Comparison of ENCODE assay signal across 13 cellular contexts in the genomic region with DNA sequence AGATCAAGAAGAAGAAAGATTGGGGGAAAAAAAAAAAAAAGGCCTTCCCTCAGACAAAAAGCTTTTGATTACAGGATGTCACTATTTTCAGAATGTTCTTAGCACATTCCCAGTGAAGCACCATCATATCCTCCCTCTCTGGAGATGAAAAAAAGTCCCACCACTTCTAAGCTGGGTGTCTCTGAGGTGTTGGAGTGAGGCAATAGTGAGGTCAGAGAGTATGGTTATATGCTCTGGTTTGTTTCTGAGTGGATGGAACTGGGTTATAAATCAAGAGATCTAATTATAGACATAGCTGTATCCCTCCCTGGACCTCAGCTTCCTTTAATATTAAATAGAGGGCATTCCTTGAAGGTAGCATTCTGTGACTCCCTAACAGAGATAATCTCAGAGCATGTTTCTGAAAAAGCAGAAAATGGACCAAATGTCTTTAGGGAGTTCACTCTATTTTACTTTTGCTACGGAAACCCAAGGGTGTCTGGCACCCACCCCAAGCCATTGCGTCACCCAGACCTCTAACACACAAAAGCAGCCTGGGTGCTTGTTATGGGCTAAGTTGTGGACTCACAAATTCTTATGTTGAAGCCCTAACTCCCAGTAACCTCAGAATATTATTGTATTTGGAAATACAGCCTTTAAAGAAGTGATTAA.
A peak's percentile ranks its signal among the peaks of the same experiment; 100 is the strongest.
DNase-seq lines count a peak whose midpoint lies in the region; TF ChIP-seq lines count a peak whose summit lies in the region.
"Had no signal": no experiment of that assay in that cellular context is flagged by ENCODE, and none has a peak within 500 bp of the region (broad histone marks: within the 10 kb centered on the region; RNA-seq: fewer than 3 reads in every experiment).

No MANE protein-coding gene starts in this region.

- H3K9me3 ChIP-seq in Caco-2: no peaks in the 10 kb centered on the region

- H2AK5ac ChIP-seq in mesendoderm (ENCODE audit: low read length): no peak overlapping the region

- H3K56ac ChIP-seq in mesendoderm (ENCODE audit: low read length): no peak overlapping the region

- no peak overlapping the region for H3K9ac ChIP-seq in mesendoderm (ENCODE audit: low read length)

- TF ChIP-seq CTCF in AG10803 (conservative IDR thresholded peaks at IDR 0.05; ENCODE audit: low read length): no peak
- TF ChIP-seq CTCF in brain microvascular endothelial cell (IDR thresholded peaks at IDR 0.05; ENCODE audit: low read depth, low read length, missing control alignments): no peak
- TF ChIP-seq CTCF in Caco-2 (IDR thresholded peaks at IDR 0.05; ENCODE audit: insufficient read depth in 1 of 2, low read depth in 1 of 2, low read length in 1 of 2, severe bottlenecking in 1 of 2, unreplicated experiment in 1 of 2): no peak

- CTCF ChIA-PET in Caco-2 (lab: Charles Lee): interaction anchor here (0.6 kb wide), 1 partner anchor 73 kb away, joined by 3 read pairs; no protein-coding TSS in a partner anchor

- H3K27ac ChIP-seq in brain microvascular endothelial cell (peak overlapping the region; percentile 65), mesendoderm (ENCODE audit: low read depth, low read length) (no peak overlapping the region)
- H3K27ac ChIP-seq: VCaP had no signal

- no peaks in the 10 kb centered on the region for H3K4me1 Mint-ChIP-seq in Caco-2 (ENCODE audit: low read depth, unreplicated experiment)
- H3K4me1 Mint-ChIP-seq: immature natural killer cell had no signal

- no peaks in the 10 kb centered on the region for H3K27me3 Mint-ChIP-seq in Caco-2 (ENCODE audit: insufficient read depth, unreplicated experiment)
- H3K27me3 Mint-ChIP-seq: type B pancreatic cell had no signal

- H2BK15ac ChIP-seq in mesendoderm (replicated peaks; ENCODE audit: low read depth): no peak overlapping the region

- no peak overlapping the region for H3K4ac ChIP-seq in mesendoderm (ENCODE audit: low read depth, low read length)

- H2BK120ac ChIP-seq in mesendoderm (ENCODE audit: low read depth, low read length): no peak overlapping the region

- H3K79me2 ChIP-seq in mesendoderm (ENCODE audit: control insufficient read depth, insufficient read depth, low read length): peaks cover 16% of the 10 kb centered on the region

- H3K4me3 ChIP-seq in AG10803 (ENCODE audit: low read length) (no peak overlapping the region), brain microvascular endothelial cell (ENCODE audit: low read depth, low read length) (no peak overlapping the region), mesendoderm (ENCODE audit: low read length) (no peak overlapping the region), Caco-2 (ENCODE audit: low read depth, low read length) (no peak overlapping the region)

- no peaks in the 10 kb centered on the region for H3K9me3 Mint-ChIP-seq in Caco-2 (ENCODE audit: unreplicated experiment)

- no peak overlapping the region for H3K27ac Mint-ChIP-seq in Caco-2 (ENCODE audit: unreplicated experiment)
- H3K27ac Mint-ChIP-seq: immature natural killer cell had no signal

- H3K4me2 ChIP-seq in mesendoderm (ENCODE audit: low read length): no peak overlapping the region

- WGBS in mesendoderm (ENCODE audit: extremely low coverage, insufficient coverage, low lambda C conversion rate): no CpG with 5 or more reads among the region's 2 CpGs

- H3K36me3 Mint-ChIP-seq in Caco-2 (ENCODE audit: insufficient read depth, unreplicated experiment): no peaks in the 10 kb centered on the region
- H3K36me3 Mint-ChIP-seq: immature natural killer cell had no signal

- no peak overlapping the region for H3K23ac ChIP-seq in mesendoderm (ENCODE audit: low read length)

- H3K79me1 ChIP-seq in mesendoderm (ENCODE audit: low read length): peaks cover 6% of the 10 kb centered on the region

- no peaks in the 10 kb centered on the region for H3K27me3 ChIP-seq in brain microvascular endothelial cell (replicated peaks)
- H3K27me3 ChIP-seq in mesendoderm (ENCODE audit: insufficient read depth, low read length, poor library complexity): no peaks in the 10 kb centered on the region
- H3K27me3 ChIP-seq in Caco-2 (replicated peaks; ENCODE audit: control insufficient read depth, insufficient read depth, low read length): no peaks in the 10 kb centered on the region

- intact Hi-C loops in Caco-2 (cut with micrococcal nuclease; ENCODE audit: unreplicated experiment): no loop called here

- in situ Hi-C loops in brain microvascular endothelial cell (cut with HindIII; ENCODE audit: low pct_ligation_motif_present, low sequenced_read_pairs): no loop called here

- no peaks in the 10 kb centered on the region for H3K4me1 ChIP-seq in mesendoderm (ENCODE audit: control insufficient read depth, low read depth, low read length)
- no peaks in the 10 kb centered on the region; the same call in 1 of the 2 replicates for H3K4me1 ChIP-seq in Caco-2

- POLR2A ChIA-PET in Caco-2 (lab: Charles Lee): no interaction called here

- no peak overlapping the region for H2BK5ac ChIP-seq in mesendoderm (ENCODE audit: low read length)

- no peaks in the 10 kb centered on the region for H3K36me3 ChIP-seq in brain microvascular endothelial cell (replicated peaks)
- no peaks in the 10 kb centered on the region for H3K36me3 ChIP-seq in mesendoderm (ENCODE audit: control insufficient read depth, insufficient read depth, low read length)
- no peaks in the 10 kb centered on the region for H3K36me3 ChIP-seq in Caco-2 (ENCODE audit: control insufficient read depth, insufficient read depth, low read length)

- BruUV-seq in Caco-2 (replicated peaks; lab: Mats Ljungman, UMichigan): no TSS peak

- no peak overlapping the region for H3K4me3 Mint-ChIP-seq in Caco-2 (ENCODE audit: unreplicated experiment)
- H3K4me3 Mint-ChIP-seq: immature natural killer cell had no signal

- DNase-seq in AG10803 (ENCODE audit: low read depth) (peak; percentile 77), HT1080 (ENCODE audit: low read depth) (peak; percentile 74), brain microvascular endothelial cell (peak; percentile 65), mesendoderm (peak; percentile 40), Caco-2 (no peak), AML-193 (lab: John Stamatoyannopoulos, UW) (no peak), GF-D8 (lab: John Stamatoyannopoulos, UW) (no peak), NCI-H524 treated with DMSO at 0.1 percent for 48 hours (lab: John Stamatoyannopoulos, UW) (no peak)
- DNase-seq: activated effector memory CD4-positive, alpha-beta T cell treated with anti-CD3 and anti-CD28 coated beads, Interleukin-2, amount 50 U/mL, for 16 hours; effector memory CD4-positive, alpha-beta T cell; immature natural killer cell had no signal

- no peak overlapping the region for H3K18ac ChIP-seq in mesendoderm (ENCODE audit: low read length)

- no peak overlapping the region for H4K5ac ChIP-seq in mesendoderm (ENCODE audit: low read length)

- no peak overlapping the region for H4K8ac ChIP-seq in mesendoderm (ENCODE audit: low read depth, low read length)

Comparison
In these comparisons a context has a peak if more than half of its experiments do, and no peak if none do; other contexts are left out.
1. DNase-seq: peak in AG10803 (single experiment), HT1080 (single experiment), brain microvascular endothelial cell (single experiment) and mesendoderm (single experiment); none in Caco-2 (0 of 2), AML-193 (0 of 2), GF-D8 (single experiment) and NCI-H524 treated with DMSO at 0.1 percent for 48 hours (single experiment).